Comparison of ENCODE assay signal across 1 cellular context in genomic region chr9:6354072-6354686, GRCh38.
A peak's percentile ranks its signal among the peaks of the same experiment; 100 is the strongest.
TF ChIP-seq lines count a peak whose summit lies in the region.

No MANE protein-coding gene starts in this region.

TF ChIP-seq in K562, 482 proteins besides CTCF, POLR2A, EP300 and RAD21 (continued from another document):
- TF ChIP-seq, protein P1, sequence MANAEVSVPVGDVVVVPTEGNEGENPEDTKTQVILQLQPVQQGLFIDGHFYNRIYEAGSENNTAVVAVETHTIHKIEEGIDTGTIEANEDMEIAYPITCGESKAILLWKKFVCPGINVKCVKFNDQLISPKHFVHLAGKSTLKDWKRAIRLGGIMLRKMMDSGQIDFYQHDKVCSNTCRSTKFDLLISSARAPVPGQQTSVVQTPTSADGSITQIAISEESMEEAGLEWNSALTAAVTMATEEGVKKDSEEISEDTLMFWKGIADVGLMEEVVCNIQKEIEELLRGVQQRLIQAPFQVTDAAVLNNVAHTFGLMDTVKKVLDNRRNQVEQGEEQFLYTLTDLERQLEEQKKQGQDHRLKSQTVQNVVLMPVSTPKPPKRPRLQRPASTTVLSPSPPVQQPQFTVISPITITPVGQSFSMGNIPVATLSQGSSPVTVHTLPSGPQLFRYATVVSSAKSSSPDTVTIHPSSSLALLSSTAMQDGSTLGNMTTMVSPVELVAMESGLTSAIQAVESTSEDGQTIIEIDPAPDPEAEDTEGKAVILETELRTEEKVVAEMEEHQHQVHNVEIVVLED (CRISPR knock-in tag; IDR thresholded peaks at IDR 0.05) = no peak
- peak; percentile 38; the same call in 1 of the 2 replicates for TF ChIP-seq SMC3 (conservative IDR thresholded peaks at IDR 0.05; ENCODE audit: insufficient read depth, low read depth, low read length)
TF ChIP-seq in K562: peak in this region for 1.
